In the genomic region with DNA sequence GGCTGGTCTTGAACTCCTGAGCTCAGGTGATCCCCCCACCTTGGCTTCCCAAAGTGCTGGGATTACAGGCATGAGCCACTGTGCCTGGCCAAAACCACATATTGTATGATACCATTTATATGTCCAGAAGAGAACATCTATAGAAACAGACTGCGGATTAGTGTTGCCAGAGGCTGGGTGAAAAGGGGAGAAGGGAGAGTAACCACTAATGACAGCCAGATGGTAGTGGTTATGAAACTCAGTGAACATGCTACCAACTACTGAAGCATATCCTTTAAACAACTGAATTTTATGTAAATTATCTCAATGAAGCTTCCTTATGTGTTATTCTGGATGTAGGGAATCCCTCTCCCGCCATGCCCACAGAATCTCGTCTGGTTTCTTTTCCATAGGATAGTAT, we compare ENCODE assay signal across 17 cellular contexts. TPM values are rescaled to one million over a fixed set of nuclear protein-coding genes. Genes with fewer than 3 reads are reported as not detected.
A peak's percentile ranks its signal among the peaks of the same experiment; 100 is the strongest.
DNase-seq lines count a peak whose midpoint lies in the region; ATAC-seq lines count a peak whose summit lies in the region.
"Had no signal": no experiment of that assay in that cellular context is flagged by ENCODE, and none has a peak within 500 bp of the region (broad histone marks: within the 10 kb centered on the region; RNA-seq: fewer than 3 reads in every experiment).

No MANE protein-coding gene starts in this region.

- H3K4me3 Mint-ChIP-seq in naive B cell: peak overlapping the region; percentile 13 to 89 (median 72)
- H3K4me3 Mint-ChIP-seq: activated naive CD4-positive, alpha-beta T cell treated with anti-CD3 and anti-CD28 coated beads, Interleukin-2, amount 50 U/mL, for 24 hours; endodermal cell had no signal

- H3K4me1 Mint-ChIP-seq in naive B cell: peaks cover 28 to 89% (median 81%) of the 10 kb centered on the region in 3 donors

- H3K36me3 Mint-ChIP-seq in naive B cell: no peaks in the 10 kb centered on the region

- ATAC-seq in HG02938 (IDR thresholded peaks at IDR 0.05; ENCODE audit: unreplicated experiment) (peak; percentile 59), naive B cell (ENCODE audit: low read depth in 2 of 2) (peak; percentile 76), HG02970 (IDR thresholded peaks at IDR 0.05; ENCODE audit: low FRiP score, unreplicated experiment) (no peak)
- ATAC-seq: stimulated activated naive CD8-positive, alpha-beta T cell treated with anti-CD3 and anti-CD28 coated beads, Interleukin-15, Interleukin-2, amounts not matched to agents 100 U/mL and 50 U/mL, for 24 hours had no signal

- no peaks in the 10 kb centered on the region for H3K27me3 Mint-ChIP-seq in naive B cell
- H3K27me3 Mint-ChIP-seq: activated naive CD4-positive, alpha-beta T cell treated with anti-CD3 and anti-CD28 coated beads, Interleukin-2, amount 50 U/mL, for 24 hours had no signal

- in situ Hi-C loops in ACHN (cut with HindIII; ENCODE audit: low pct_ligation_motif_present, low pct_unique_long_range_greater_than_20kb, low sequenced_read_pairs): no loop called here

- H3K9me3 Mint-ChIP-seq in naive B cell: no peaks in the 10 kb centered on the region
- H3K9me3 Mint-ChIP-seq: activated naive CD4-positive, alpha-beta T cell treated with anti-CD3 and anti-CD28 coated beads, Interleukin-2, amount 50 U/mL, for 24 hours; endodermal cell had no signal

- H3K27ac Mint-ChIP-seq in naive B cell: peak overlapping the region; percentile 59 to 99 (median 92)
- H3K27ac Mint-ChIP-seq: activated naive CD4-positive, alpha-beta T cell treated with anti-CD3 and anti-CD28 coated beads, Interleukin-2, amount 50 U/mL, for 24 hours; endodermal cell had no signal

- DNase-seq in GM04504 (ENCODE audit: low read depth) (peak; percentile 30), RPMI7951 (ENCODE audit: low read depth) (peak; percentile 83), naive B cell (peak; percentile 22), Kasumi-1 (lab: John Stamatoyannopoulos, UW) (no peak), ACHN (no peak), NCI-H187 (lab: John Stamatoyannopoulos, UW) (no peak)
- DNase-seq: activated CD4-positive, CD25-positive, alpha-beta regulatory T cell treated with anti-CD3 and anti-CD28 coated beads, Interleukin-2, amount 50 U/mL, for 72 hours; activated T-cell treated with anti-CD3 and anti-CD28 coated beads for 4 hours; endodermal cell; glutamatergic neuron; midbrain; NCI-H2081; OCI-M1; stimulated activated naive CD8-positive, alpha-beta T cell treated with anti-CD3 and anti-CD28 coated beads, Interleukin-15, Interleukin-2, amounts not matched to agents 100 U/mL and 50 U/mL, for 24 hours had no signal

RNA-seq across cellular contexts. Expression of a gene that starts 15.7 kb away (rescaled TPM):
- 13.9 and 14.9 TPM in 2 replicates for total RNA-seq in RPMI7951 (2014; rRNA removed; shearing (Covaris generic))
- 10 to 100 TPM in 2 of 6 donors, 1 to 10 TPM in 4; 5.0 to 10.8 (median 7.1) TPM for polyA plus RNA-seq in naive B cell (ENCODE audit: low read depth in 6 of 6)

Comparison
In these comparisons a context has a peak if more than half of its experiments do, and no peak if none do; other contexts are left out.
1. DNase-seq: peak in GM04504 (single experiment), RPMI7951 (single experiment) and naive B cell (single experiment); none in Kasumi-1 (0 of 2), ACHN (single experiment) and NCI-H187 (0 of 2).